In the genomic region with DNA sequence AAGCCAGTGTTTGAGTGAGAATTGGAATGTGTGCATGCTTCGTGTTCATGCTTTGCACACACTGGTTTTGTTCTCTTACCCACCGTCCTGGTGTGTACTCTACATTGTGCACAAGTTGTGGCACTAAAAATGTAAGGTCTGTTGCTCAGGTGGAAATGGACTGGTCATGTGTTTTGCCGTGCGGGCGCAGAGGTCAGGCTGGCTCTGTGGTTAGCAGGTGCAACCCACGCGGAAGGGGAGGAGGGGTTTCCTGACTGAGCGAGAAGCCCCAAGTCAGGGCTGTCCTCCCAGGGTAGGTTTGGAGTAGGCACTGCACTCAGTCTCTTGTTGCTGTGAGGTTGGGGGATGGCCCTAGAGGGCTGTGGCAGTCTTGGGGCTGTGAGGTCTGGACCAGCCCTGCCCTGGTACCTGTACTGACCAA, we compare ENCODE assay signal across 8 cellular contexts.
DNase-seq lines count a peak whose midpoint lies in the region; ATAC-seq and TF ChIP-seq lines count a peak whose summit lies in the region.

No MANE protein-coding gene starts in this region.

- H3K36me3 ChIP-seq in left ventricle myocardium inferior = peaks cover 7% of the 10 kb centered on the region

- peaks cover 13% of the 10 kb centered on the region for H3K9me3 ChIP-seq in left ventricle myocardium inferior (replicated peaks)

- no peak overlapping the region for H3K27ac ChIP-seq in left ventricle myocardium inferior (replicated peaks)

- H3K27ac Mint-ChIP-seq in IgD-negative memory B cell (peak overlapping the region in 2 of 3 donors; percentile 82 to 91), CD14-positive monocyte (peak overlapping the region in 1 of 7 donors; percentile 63)
- H3K27ac Mint-ChIP-seq in central memory CD8-positive, alpha-beta T cell (ENCODE audit: low read depth) = peak overlapping the region; percentile 67

- H3K9me3 Mint-ChIP-seq in IgD-negative memory B cell (peaks cover 5 to 7% (median 6%) of the 10 kb centered on the region in 3 donors), CD14-positive monocyte (peaks cover 2 to 30% (median 24%) of the 10 kb centered on the region in 7 donors)
- peaks cover 11% of the 10 kb centered on the region for H3K9me3 Mint-ChIP-seq in central memory CD8-positive, alpha-beta T cell

- no peak overlapping the region for H3K4me3 ChIP-seq in left ventricle myocardium inferior

- H3K27me3 ChIP-seq in left ventricle myocardium inferior (ENCODE audit: low read depth) = no peaks in the 10 kb centered on the region

- H3K27me3 Mint-ChIP-seq in IgD-negative memory B cell (no peaks in the 10 kb centered on the region), CD14-positive monocyte (ENCODE audit: low read depth in 3 of 3) (no peaks in the 10 kb centered on the region)
- no peaks in the 10 kb centered on the region for H3K27me3 Mint-ChIP-seq in central memory CD8-positive, alpha-beta T cell

- peak; percentile 14 for ATAC-seq in Right ventricle myocardium superior (ENCODE audit: poor library complexity)
- ATAC-seq in central memory CD8-positive, alpha-beta T cell (replicated peaks; ENCODE audit: extremely low read depth, poor library complexity, severe bottlenecking) = peak; percentile 65

- peaks cover 7% of the 10 kb centered on the region for H3K36me3 Mint-ChIP-seq in IgD-negative memory B cell
- H3K36me3 Mint-ChIP-seq in central memory CD8-positive, alpha-beta T cell (ENCODE audit: insufficient read depth) = no peaks in the 10 kb centered on the region
- peaks cover 12 to 40% of the 10 kb centered on the region in 2 donors for H3K36me3 Mint-ChIP-seq in CD14-positive monocyte

- H3K4me3 Mint-ChIP-seq in IgD-negative memory B cell (peak overlapping the region; percentile 62 to 84 (median 72)), CD14-positive monocyte (no peak overlapping the region)
- H3K4me3 Mint-ChIP-seq in central memory CD8-positive, alpha-beta T cell = peak overlapping the region; percentile 68

- no peak for TF ChIP-seq CTCF in left ventricle myocardium inferior (IDR thresholded peaks at IDR 0.05; ENCODE audit: borderline replicate concordance)
- no peak for TF ChIP-seq CTCF in CD14-positive monocyte (IDR thresholded peaks at IDR 0.05)

- intact Hi-C loops in Right ventricle myocardium superior (cut with DNase I) = no loop called here
- intact Hi-C loops in left ventricle myocardium inferior (cut with micrococcal nuclease) = no loop called here
- intact Hi-C loops in CD14-positive monocyte (cut with micrococcal nuclease) = no loop called here
- intact Hi-C loops in posterior vena cava (cut with DNase I) = no loop called here

- DNase-seq in Right ventricle myocardium superior = no peak
- DNase-seq in left ventricle myocardium inferior = no peak
- DNase-seq in central memory CD8-positive, alpha-beta T cell (ENCODE audit: low spot score in 2 of 2) = no peak
- no peak for DNase-seq in CD14-positive monocyte (ENCODE audit: low spot score)
- DNase-seq in HPDE6-E6E7 (ENCODE audit: extremely low spot score) = no peak
- DNase-seq in NCI-H510A treated with DMSO at 0.1 percent for 48 hours (lab: John Stamatoyannopoulos, UW) = no peak
- DNase-seq in posterior vena cava (ENCODE audit: low spot score) = no peak

- H3K4me1 ChIP-seq in left ventricle myocardium inferior = peaks cover 48% of the 10 kb centered on the region

- H3K4me1 Mint-ChIP-seq in IgD-negative memory B cell = peaks cover 33 to 36% (median 35%) of the 10 kb centered on the region in 3 donors
- peaks cover 58% of the 10 kb centered on the region for H3K4me1 Mint-ChIP-seq in central memory CD8-positive, alpha-beta T cell
- H3K4me1 Mint-ChIP-seq in CD14-positive monocyte = peaks cover 18% of the 10 kb centered on the region

Comparison
In these comparisons a context has a peak if more than half of its experiments do, and no peak if none do; other contexts are left out.
1. H3K4me3 Mint-ChIP-seq: peak in IgD-negative memory B cell (4 of 4) and central memory CD8-positive, alpha-beta T cell (single experiment); none in CD14-positive monocyte (0 of 2).